In genomic region chr22:20985720-20986119, GRCh38 we compare ENCODE assay signal across 1 cellular context.
TF ChIP-seq lines count a peak whose summit lies in the region.

No MANE protein-coding gene starts in this region.

TF ChIP-seq in K562, 482 proteins besides CTCF, POLR2A, EP300 and RAD21 (continued from another document):
- no peak for TF ChIP-seq ZNF695 (CRISPR knock-in tag; IDR thresholded peaks at IDR 0.05)
- peak; percentile 65; the same call in 1 of the 2 replicates for TF ChIP-seq E2F3 (CRISPR knock-in tag; IDR thresholded peaks at IDR 0.05)
- no peak for TF ChIP-seq CBX2 (IDR thresholded peaks at IDR 0.05; ENCODE audit: insufficient read depth, low read length, poor library complexity, severe bottlenecking)
- TF ChIP-seq RB1 (IDR thresholded peaks at IDR 0.05; ENCODE audit: low read depth) = no peak
- no peak for TF ChIP-seq RAD51 (IDR thresholded peaks at IDR 0.05; ENCODE audit: borderline replicate concordance, low read depth)
- no peak for TF ChIP-seq HES1 (IDR thresholded peaks at IDR 0.05; ENCODE audit: low read depth)
- no peak for TF ChIP-seq CSDE1 (IDR thresholded peaks at IDR 0.05)
- TF ChIP-seq ZNF12 (CRISPR knock-in tag; IDR thresholded peaks at IDR 0.05) = no peak
